In the genomic region with DNA sequence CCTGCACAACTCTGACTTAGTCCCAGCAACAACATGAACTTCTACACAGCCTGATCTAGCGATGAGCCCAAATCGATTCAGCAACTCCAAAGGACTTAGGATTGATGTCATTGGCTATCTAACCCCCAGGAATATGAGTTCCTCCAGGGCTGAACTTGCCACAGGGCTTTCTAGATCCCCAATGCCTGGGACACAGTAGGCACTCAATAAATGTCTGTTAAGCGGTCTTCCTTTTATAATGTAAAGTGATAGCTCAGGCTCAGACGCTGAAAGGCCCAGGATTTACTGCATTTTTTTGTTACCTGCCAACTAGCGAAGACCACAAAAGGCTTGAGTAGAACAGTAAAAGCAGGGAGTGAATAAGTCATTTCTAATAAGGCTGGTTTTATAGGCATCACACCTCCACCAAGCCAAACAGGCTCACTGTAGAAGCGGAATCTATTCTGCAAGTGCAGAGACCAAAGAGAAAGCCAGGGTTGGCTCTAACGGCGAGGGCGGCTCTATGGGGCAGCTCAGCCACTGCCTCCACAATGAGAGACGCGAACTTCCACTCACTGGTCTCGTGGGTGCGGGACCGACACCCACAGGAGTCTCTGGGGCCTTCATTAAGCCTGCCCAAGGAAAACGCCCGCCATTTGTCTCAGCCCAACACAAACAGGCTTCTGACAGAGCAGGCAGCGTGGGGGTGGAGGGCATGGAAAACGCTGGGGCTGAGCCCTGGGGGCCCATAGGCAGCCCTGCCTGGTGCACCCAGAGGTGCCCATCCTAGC, we compare ENCODE assay signal across 1 cellular context.
TF ChIP-seq lines count a peak whose summit lies in the region.

No MANE protein-coding gene starts in this region.

TF ChIP-seq in GM23338, 12 proteins besides CTCF, POLR2A, EP300 and RAD21 (continued from another document):
- TF ChIP-seq, protein P1, sequence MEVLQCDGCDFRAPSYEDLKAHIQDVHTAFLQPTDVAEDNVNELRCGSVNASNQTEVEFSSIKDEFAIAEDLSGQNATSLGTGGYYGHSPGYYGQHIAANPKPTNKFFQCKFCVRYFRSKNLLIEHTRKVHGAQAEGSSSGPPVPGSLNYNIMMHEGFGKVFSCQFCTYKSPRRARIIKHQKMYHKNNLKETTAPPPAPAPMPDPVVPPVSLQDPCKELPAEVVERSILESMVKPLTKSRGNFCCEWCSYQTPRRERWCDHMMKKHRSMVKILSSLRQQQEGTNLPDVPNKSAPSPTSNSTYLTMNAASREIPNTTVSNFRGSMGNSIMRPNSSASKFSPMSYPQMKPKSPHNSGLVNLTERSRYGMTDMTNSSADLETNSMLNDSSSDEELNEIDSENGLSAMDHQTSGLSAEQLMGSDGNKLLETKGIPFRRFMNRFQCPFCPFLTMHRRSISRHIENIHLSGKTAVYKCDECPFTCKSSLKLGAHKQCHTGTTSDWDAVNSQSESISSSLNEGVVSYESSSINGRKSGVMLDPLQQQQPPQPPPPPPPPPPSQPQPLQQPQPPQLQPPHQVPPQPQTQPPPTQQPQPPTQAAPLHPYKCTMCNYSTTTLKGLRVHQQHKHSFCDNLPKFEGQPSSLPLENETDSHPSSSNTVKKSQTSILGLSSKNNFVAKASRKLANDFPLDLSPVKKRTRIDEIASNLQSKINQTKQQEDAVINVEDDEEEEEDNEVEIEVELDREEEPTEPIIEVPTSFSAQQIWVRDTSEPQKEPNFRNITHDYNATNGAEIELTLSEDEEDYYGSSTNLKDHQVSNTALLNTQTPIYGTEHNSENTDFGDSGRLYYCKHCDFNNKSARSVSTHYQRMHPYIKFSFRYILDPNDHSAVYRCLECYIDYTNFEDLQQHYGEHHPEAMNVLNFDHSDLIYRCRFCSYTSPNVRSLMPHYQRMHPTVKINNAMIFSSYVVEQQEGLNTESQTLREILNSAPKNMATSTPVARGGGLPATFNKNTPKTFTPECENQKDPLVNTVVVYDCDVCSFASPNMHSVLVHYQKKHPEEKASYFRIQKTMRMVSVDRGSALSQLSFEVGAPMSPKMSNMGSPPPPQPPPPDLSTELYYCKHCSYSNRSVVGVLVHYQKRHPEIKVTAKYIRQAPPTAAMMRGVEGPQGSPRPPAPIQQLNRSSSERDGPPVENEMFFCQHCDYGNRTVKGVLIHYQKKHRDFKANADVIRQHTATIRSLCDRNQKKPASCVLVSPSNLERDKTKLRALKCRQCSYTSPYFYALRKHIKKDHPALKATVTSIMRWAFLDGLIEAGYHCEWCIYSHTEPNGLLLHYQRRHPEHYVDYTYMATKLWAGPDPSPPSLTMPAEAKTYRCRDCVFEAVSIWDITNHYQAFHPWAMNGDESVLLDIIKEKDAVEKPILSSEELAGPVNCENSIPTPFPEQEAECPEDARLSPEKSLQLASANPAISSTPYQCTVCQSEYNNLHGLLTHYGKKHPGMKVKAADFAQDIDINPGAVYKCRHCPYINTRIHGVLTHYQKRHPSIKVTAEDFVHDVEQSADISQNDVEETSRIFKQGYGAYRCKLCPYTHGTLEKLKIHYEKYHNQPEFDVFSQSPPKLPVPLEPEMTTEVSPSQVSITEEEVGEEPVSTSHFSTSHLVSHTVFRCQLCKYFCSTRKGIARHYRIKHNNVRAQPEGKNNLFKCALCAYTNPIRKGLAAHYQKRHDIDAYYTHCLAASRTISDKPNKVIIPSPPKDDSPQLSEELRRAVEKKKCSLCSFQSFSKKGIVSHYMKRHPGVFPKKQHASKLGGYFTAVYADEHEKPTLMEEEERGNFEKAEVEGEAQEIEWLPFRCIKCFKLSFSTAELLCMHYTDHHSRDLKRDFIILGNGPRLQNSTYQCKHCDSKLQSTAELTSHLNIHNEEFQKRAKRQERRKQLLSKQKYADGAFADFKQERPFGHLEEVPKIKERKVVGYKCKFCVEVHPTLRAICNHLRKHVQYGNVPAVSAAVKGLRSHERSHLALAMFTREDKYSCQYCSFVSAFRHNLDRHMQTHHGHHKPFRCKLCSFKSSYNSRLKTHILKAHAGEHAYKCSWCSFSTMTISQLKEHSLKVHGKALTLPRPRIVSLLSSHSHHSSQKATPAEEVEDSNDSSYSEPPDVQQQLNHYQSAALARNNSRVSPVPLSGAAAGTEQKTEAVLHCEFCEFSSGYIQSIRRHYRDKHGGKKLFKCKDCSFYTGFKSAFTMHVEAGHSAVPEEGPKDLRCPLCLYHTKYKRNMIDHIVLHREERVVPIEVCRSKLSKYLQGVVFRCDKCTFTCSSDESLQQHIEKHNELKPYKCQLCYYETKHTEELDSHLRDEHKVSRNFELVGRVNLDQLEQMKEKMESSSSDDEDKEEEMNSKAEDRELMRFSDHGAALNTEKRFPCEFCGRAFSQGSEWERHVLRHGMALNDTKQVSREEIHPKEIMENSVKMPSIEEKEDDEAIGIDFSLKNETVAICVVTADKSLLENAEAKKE (CRISPR knock-in tag; IDR thresholded peaks at IDR 0.05): no peak
- no peak for TF ChIP-seq POLR2AphosphoS5 (IDR thresholded peaks at IDR 0.05; ENCODE audit: low read depth)
- no peak for TF ChIP-seq ZNF331 (CRISPR knock-in tag; IDR thresholded peaks at IDR 0.05; ENCODE audit: low read depth)
- TF ChIP-seq, protein P2, sequence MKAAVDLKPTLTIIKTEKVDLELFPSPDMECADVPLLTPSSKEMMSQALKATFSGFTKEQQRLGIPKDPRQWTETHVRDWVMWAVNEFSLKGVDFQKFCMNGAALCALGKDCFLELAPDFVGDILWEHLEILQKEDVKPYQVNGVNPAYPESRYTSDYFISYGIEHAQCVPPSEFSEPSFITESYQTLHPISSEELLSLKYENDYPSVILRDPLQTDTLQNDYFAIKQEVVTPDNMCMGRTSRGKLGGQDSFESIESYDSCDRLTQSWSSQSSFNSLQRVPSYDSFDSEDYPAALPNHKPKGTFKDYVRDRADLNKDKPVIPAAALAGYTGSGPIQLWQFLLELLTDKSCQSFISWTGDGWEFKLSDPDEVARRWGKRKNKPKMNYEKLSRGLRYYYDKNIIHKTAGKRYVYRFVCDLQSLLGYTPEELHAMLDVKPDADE (IDR thresholded peaks at IDR 0.05): no peak
- no peak for TF ChIP-seq EZH2 (IDR thresholded peaks at IDR 0.05; ENCODE audit: low read depth, unreplicated experiment)
- no peak for TF ChIP-seq CREB1 (CRISPR knock-in tag; IDR thresholded peaks at IDR 0.05; ENCODE audit: low read depth)
